In the genomic region with DNA sequence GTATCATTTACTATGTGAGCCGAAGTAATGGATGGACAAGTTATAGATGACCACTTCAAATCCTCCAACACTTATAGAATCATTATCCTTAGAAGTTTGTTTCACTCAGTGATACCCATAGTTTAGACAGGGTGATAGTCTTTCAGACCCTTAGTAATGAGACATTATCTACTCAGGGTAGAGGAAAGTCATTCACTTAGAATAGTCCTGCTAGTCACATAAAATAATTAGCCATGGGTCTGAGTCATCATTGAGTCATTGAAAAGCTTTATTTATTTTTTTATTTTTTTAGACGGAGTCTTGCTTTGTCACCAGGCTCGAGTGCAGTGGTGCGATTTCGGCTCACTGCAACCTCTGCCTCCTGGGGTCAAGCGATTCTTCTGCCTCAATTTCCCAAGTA, we compare ENCODE assay signal across 19 cellular contexts.
DNase-seq lines count a peak whose midpoint lies in the region; TF ChIP-seq lines count a peak whose summit lies in the region.
"Had no signal": no experiment of that assay in that cellular context is flagged by ENCODE, and none has a peak within 500 bp of the region (broad histone marks: within the 10 kb centered on the region; RNA-seq: fewer than 3 reads in every experiment).

No MANE protein-coding gene starts in this region.

- H3F3A ChIP-seq in GM23248 (ENCODE audit: insufficient read depth) = no peaks in the 10 kb centered on the region

- H3K36me3 Mint-ChIP-seq in activated naive CD4-positive, alpha-beta T cell treated with anti-CD3 and anti-CD28 coated beads, Interleukin-2, amount 10 ng/mL, durations not matched to agents 7 days and 5 days = no peaks in the 10 kb centered on the region
- H3K36me3 Mint-ChIP-seq: naive thymus-derived CD8-positive, alpha-beta T cell had no signal

- H2AFZ ChIP-seq in GM23248 (no peak overlapping the region), hepatocyte (no peak overlapping the region)

- H3K27ac ChIP-seq in GM23248 = no peak overlapping the region
- H3K27ac ChIP-seq in hepatocyte = no peak overlapping the region
- H3K27ac ChIP-seq: esophagus squamous epithelium, heart right ventricle, uterus had no signal

- H3K27me3 Mint-ChIP-seq in activated naive CD4-positive, alpha-beta T cell treated with anti-CD3 and anti-CD28 coated beads, Interleukin-2, amount 10 ng/mL, durations not matched to agents 7 days and 5 days = no peaks in the 10 kb centered on the region
- H3K27me3 Mint-ChIP-seq: activated T-helper 17 cell treated with anti-CD3 and anti-CD28 coated beads, Interleukin-2, amount 50 U/mL, for 72 hours; B cell; central memory CD8-positive, alpha-beta T cell had no signal

- no peaks in the 10 kb centered on the region for H3K4me1 ChIP-seq in GM23248 (ENCODE audit: insufficient read depth)
- no peaks in the 10 kb centered on the region for H3K4me1 ChIP-seq in hepatocyte (ENCODE audit: insufficient read depth)
- H3K4me1 ChIP-seq: esophagus squamous epithelium, heart right ventricle, uterus had no signal

- peak; percentile 40 for DNase-seq in GM23248
- DNase-seq in RKO (ENCODE audit: low spot score) = peak; percentile 86
- peak; percentile 27 for DNase-seq in epithelial cell of proximal tubule (ENCODE audit: low read depth)
- DNase-seq in stromal cell of bone marrow (ENCODE audit: low read depth) = peak; percentile 1
- DNase-seq in hepatocyte (ENCODE audit: low spot score) = no peak
- DNase-seq in activated naive CD4-positive, alpha-beta T cell treated with anti-CD3 and anti-CD28 coated beads, Interleukin-2, amount 10 ng/mL, durations not matched to agents 7 days and 5 days = no peak
- DNase-seq in NCI-H82 (lab: John Stamatoyannopoulos, UW) = no peak
- DNase-seq: activated CD4-positive, CD25-positive, alpha-beta regulatory T cell treated with anti-CD3 and anti-CD28 coated beads, Interleukin-2, amount 50 U/mL, for 72 hours; effector CD4-positive, alpha-beta T cell; esophagus squamous epithelium; heart right ventricle; naive thymus-derived CD8-positive, alpha-beta T cell; NCI-H187 treated with DMSO at 0.1 percent for 48 hours; stimulated activated CD4-positive, alpha-beta T cell treated with anti-CD3 and anti-CD28 coated beads, Interleukin-2, amount 100 ng/mL, for 48 hours; T1000; uterus had no signal

- H3K27me3 ChIP-seq in GM23248 (replicated peaks; ENCODE audit: insufficient read depth) (no peaks in the 10 kb centered on the region), hepatocyte (no peaks in the 10 kb centered on the region)
- H3K27me3 ChIP-seq: esophagus squamous epithelium, heart right ventricle, uterus had no signal

- no peak overlapping the region for H3K4me3 Mint-ChIP-seq in activated naive CD4-positive, alpha-beta T cell treated with anti-CD3 and anti-CD28 coated beads, Interleukin-2, amount 10 ng/mL, durations not matched to agents 7 days and 5 days
- H3K4me3 Mint-ChIP-seq: activated T-helper 17 cell treated with anti-CD3 and anti-CD28 coated beads, Interleukin-2, amount 50 U/mL, for 72 hours; B cell; central memory CD8-positive, alpha-beta T cell; naive thymus-derived CD8-positive, alpha-beta T cell had no signal

- no peaks in the 10 kb centered on the region for H3K4me1 Mint-ChIP-seq in activated naive CD4-positive, alpha-beta T cell treated with anti-CD3 and anti-CD28 coated beads, Interleukin-2, amount 10 ng/mL, durations not matched to agents 7 days and 5 days
- H3K4me1 Mint-ChIP-seq: activated T-helper 17 cell treated with anti-CD3 and anti-CD28 coated beads, Interleukin-2, amount 50 U/mL, for 72 hours; B cell; central memory CD8-positive, alpha-beta T cell; naive thymus-derived CD8-positive, alpha-beta T cell had no signal

- no peak overlapping the region for H3K9ac ChIP-seq in GM23248

- H4K20me1 ChIP-seq in GM23248 (ENCODE audit: insufficient read depth) (no peaks in the 10 kb centered on the region), hepatocyte (ENCODE audit: insufficient read depth, poor library complexity, severe bottlenecking) (no peaks in the 10 kb centered on the region)

- no peak overlapping the region for H3K4me3 ChIP-seq in GM23248
- no peak overlapping the region for H3K4me3 ChIP-seq in epithelial cell of proximal tubule (ENCODE audit: low read depth, low read length)
- no peak overlapping the region for H3K4me3 ChIP-seq in hepatocyte
- H3K4me3 ChIP-seq: esophagus squamous epithelium, heart right ventricle, uterus had no signal

- H3K36me3 ChIP-seq in GM23248 (ENCODE audit: low read depth) (no peaks in the 10 kb centered on the region), hepatocyte (replicated peaks; ENCODE audit: insufficient read depth, low read depth) (no peaks in the 10 kb centered on the region)
- H3K36me3 ChIP-seq: esophagus squamous epithelium, heart right ventricle, uterus had no signal

- TF ChIP-seq CTCF in epithelial cell of proximal tubule (conservative IDR thresholded peaks at IDR 0.05; ENCODE audit: low read depth, low read length) = no peak
- TF ChIP-seq CTCF in hepatocyte (IDR thresholded peaks at IDR 0.05; ENCODE audit: poor library complexity) = no peak

- H3K9me2 ChIP-seq in GM23248 (ENCODE audit: insufficient read depth) = no peaks in the 10 kb centered on the region
- no peaks in the 10 kb centered on the region for H3K9me2 ChIP-seq in hepatocyte (replicated peaks; ENCODE audit: insufficient read depth)

- CTCF ChIA-PET in activated naive CD4-positive, alpha-beta T cell treated with anti-CD3 and anti-CD28 coated beads, Interleukin-2, amount 10 ng/mL, durations not matched to agents 7 days and 5 days (lab: Charles Lee) = no interaction called here

- H3K79me2 ChIP-seq in GM23248 (ENCODE audit: insufficient read depth) = no peaks in the 10 kb centered on the region
- H3K79me2 ChIP-seq in hepatocyte = no peaks in the 10 kb centered on the region

- H3K9me3 Mint-ChIP-seq in activated naive CD4-positive, alpha-beta T cell treated with anti-CD3 and anti-CD28 coated beads, Interleukin-2, amount 10 ng/mL, durations not matched to agents 7 days and 5 days = no peaks in the 10 kb centered on the region
- H3K9me3 Mint-ChIP-seq: activated T-helper 17 cell treated with anti-CD3 and anti-CD28 coated beads, Interleukin-2, amount 50 U/mL, for 72 hours; central memory CD8-positive, alpha-beta T cell had no signal

- in situ Hi-C loops in GM23248 (cut with MboI) = no loop called here

- 60 to 71% methylated on average over 5 to 6 of the region's 6 CpGs for WGBS in GM23248 (ENCODE audit: low coverage in 1 of 2, low lambda C conversion rate in 2 of 2, missing lambda C conversion rate in 2 of 2), 2 experiments
- 90% methylated on average over 6 of the region's 6 CpGs for WGBS in hepatocyte (ENCODE audit: low lambda C conversion rate, missing lambda C conversion rate)

- no peaks in the 10 kb centered on the region for H3K9me3 ChIP-seq in GM23248 (ENCODE audit: low read depth)
- H3K9me3 ChIP-seq in hepatocyte (ENCODE audit: low read depth) = no peaks in the 10 kb centered on the region
- H3K9me3 ChIP-seq: esophagus squamous epithelium, heart right ventricle, uterus had no signal

- no peak overlapping the region for H3K27ac Mint-ChIP-seq in activated naive CD4-positive, alpha-beta T cell treated with anti-CD3 and anti-CD28 coated beads, Interleukin-2, amount 10 ng/mL, durations not matched to agents 7 days and 5 days
- H3K27ac Mint-ChIP-seq: activated T-helper 17 cell treated with anti-CD3 and anti-CD28 coated beads, Interleukin-2, amount 50 U/mL, for 72 hours; B cell; naive thymus-derived CD8-positive, alpha-beta T cell had no signal

- no peak overlapping the region for H3K4me2 ChIP-seq in GM23248 (ENCODE audit: unreplicated experiment)
- H3K4me2 ChIP-seq in hepatocyte = no peak overlapping the region

Comparison
In these comparisons a context has a peak if more than half of its experiments do, and no peak if none do; other contexts are left out.
1. DNase-seq: peak in GM23248 (single experiment), RKO (single experiment), epithelial cell of proximal tubule (single experiment) and stromal cell of bone marrow (single experiment); none in hepatocyte (single experiment), activated naive CD4-positive, alpha-beta T cell treated with anti-CD3 and anti-CD28 coated beads, Interleukin-2, amount 10 ng/mL, durations not matched to agents 7 days and 5 days (single experiment) and NCI-H82 (single experiment).